8 cellular contexts compared by ENCODE assay signal in genomic region chr9:6715755-6716643, GRCh38. TPM values are rescaled to one million over a fixed set of nuclear protein-coding genes. Genes with fewer than 3 reads are reported as not detected.
A peak's percentile ranks its signal among the peaks of the same experiment; 100 is the strongest.
DNase-seq lines count a peak whose midpoint lies in the region; ATAC-seq and TF ChIP-seq lines count a peak whose summit lies in the region.

No MANE protein-coding gene starts in this region.

- H3K27me3 ChIP-seq in H7 (ENCODE audit: control insufficient read depth, insufficient read depth, low read length) = no peaks in the 10 kb centered on the region; the same call in 1 of the 2 replicates
- no peaks in the 10 kb centered on the region for H3K27me3 ChIP-seq in transverse colon

- in situ Hi-C loops in transverse colon (cut with MboI; ENCODE audit: low pct_ligation_motif_present in 1 of 4, low pct_unique_long_range_greater_than_20kb in 1 of 4, low sequenced_read_pairs in 3 of 4) = no loop called here

- TF ChIP-seq CTCF in fibroblast of mammary gland (conservative IDR thresholded peaks at IDR 0.05; ENCODE audit: control insufficient read depth, insufficient read depth, low read depth, low read length) (no peak), transverse colon (IDR thresholded peaks at IDR 0.05) (no peak)

- H3K36me3 ChIP-seq in H7 (replicated peaks; ENCODE audit: control insufficient read depth, insufficient read depth, low read length) = no peaks in the 10 kb centered on the region
- no peaks in the 10 kb centered on the region for H3K36me3 ChIP-seq in transverse colon

- TF ChIP-seq EP300 in transverse colon (IDR thresholded peaks at IDR 0.05; ENCODE audit: low read depth) = no peak

- DNase-seq in DMS79 (lab: John Stamatoyannopoulos, UW) = peak; percentile 74
- no peak for DNase-seq in H7
- peak; percentile 88 for DNase-seq in NCI-H2227 (lab: John Stamatoyannopoulos, UW; ENCODE audit: unreplicated experiment)
- DNase-seq in activated T-cell treated with anti-CD3 and anti-CD28 coated beads, Interleukin-2, amount 50 U/mL, for 4 hours = peak; percentile 56
- peak; percentile 23 for DNase-seq in fibroblast of mammary gland (ENCODE audit: low read depth)
- peak; percentile 19 to 94 (median 48) for DNase-seq in posterior cingulate gyrus
- DNase-seq in transverse colon = peak; percentile 85
- DNase-seq in EL = no peak

- peak; percentile 87 to 92 for ATAC-seq in activated T-cell treated with anti-CD3 and anti-CD28 coated beads, Interleukin-2, amount 50 U/mL, for 4 hours

- H3K27ac ChIP-seq in transverse colon = peak overlapping the region; percentile 45 to 90 (median 76)

- H3K36me3 Mint-ChIP-seq in activated T-cell treated with anti-CD3 and anti-CD28 coated beads, Interleukin-2, amount 50 U/mL, for 4 hours (ENCODE audit: insufficient read depth) = no peaks in the 10 kb centered on the region

- H3K9me3 ChIP-seq in transverse colon = no peaks in the 10 kb centered on the region

- peak; percentile 80 for TF ChIP-seq POLR2A in transverse colon (IDR thresholded peaks at IDR 0.05)

- no peaks in the 10 kb centered on the region for H3K9me3 Mint-ChIP-seq in activated T-cell treated with anti-CD3 and anti-CD28 coated beads, Interleukin-2, amount 50 U/mL, for 4 hours

- intact Hi-C loops in posterior cingulate gyrus (cut with DNase I) = no loop called here
- intact Hi-C loops in transverse colon (cut with DNase I; ENCODE audit: low total_unique reads) = no loop called here

- H3K4me1 Mint-ChIP-seq in activated T-cell treated with anti-CD3 and anti-CD28 coated beads, Interleukin-2, amount 50 U/mL, for 4 hours (ENCODE audit: low read depth) = peaks cover 10% of the 10 kb centered on the region

- H3K4me3 ChIP-seq in H7 (ENCODE audit: insufficient read depth, low read depth, low read length) = peak overlapping the region; percentile 54
- peak overlapping the region; percentile 44 for H3K4me3 ChIP-seq in fibroblast of mammary gland (ENCODE audit: control insufficient read depth, low read depth, low read length)
- peak overlapping the region; percentile 4 to 57 (median 35) for H3K4me3 ChIP-seq in transverse colon

- H3K4me3 Mint-ChIP-seq in activated T-cell treated with anti-CD3 and anti-CD28 coated beads, Interleukin-2, amount 50 U/mL, for 4 hours = peak overlapping the region; percentile 82

- peaks cover 0 to 12% (median 9%) of the 10 kb centered on the region in 4 donors for H3K4me1 ChIP-seq in transverse colon

- WGBS in transverse colon (ENCODE audit: low coverage in 1 of 2), 2 donors = 38% methylated on average over 61 of the region's 61 CpGs; no CpG with 5 or more reads in 1 of the 2 donors

- H3K27me3 Mint-ChIP-seq in activated T-cell treated with anti-CD3 and anti-CD28 coated beads, Interleukin-2, amount 50 U/mL, for 4 hours (ENCODE audit: low read depth) = no peaks in the 10 kb centered on the region

RNA-seq across cellular contexts. Expression of gene KDM4C, which starts 41.8 kb away (rescaled TPM):
- 20.9 and 29.0 TPM in 2 replicates for total RNA-seq in H7 (2014; rRNA removed; shearing (Covaris generic))
- total RNA-seq in activated T-cell treated with anti-CD3 and anti-CD28 coated beads, Interleukin-2, amount 50 U/mL, for 4 hours = 10 to 100 TPM; 22.9 to 26.5 (median 25.6) TPM
- total RNA-seq in transverse colon = 10 to 100 TPM; 75.0 to 95.9 (median 88.9) TPM

Comparison
In these comparisons a context has a peak if more than half of its experiments do, and no peak if none do; other contexts are left out.
1. DNase-seq: peak in DMS79 (single experiment), NCI-H2227 (single experiment), activated T-cell treated with anti-CD3 and anti-CD28 coated beads, Interleukin-2, amount 50 U/mL, for 4 hours (single experiment), fibroblast of mammary gland (single experiment), posterior cingulate gyrus (10 of 10) and transverse colon (single experiment); none in H7 (single experiment) and EL (single experiment).
2. Peak in every context shown above with its lines, with median percentiles within 50 percentile points of each other: H3K4me3 ChIP-seq.